17 cellular contexts compared by ENCODE assay signal in genomic region chr12:66733839-66734238, GRCh38. TPM values are rescaled to one million over a fixed set of nuclear protein-coding genes. Genes with fewer than 3 reads are reported as not detected.
"Had no signal": no experiment of that assay in that cellular context is flagged by ENCODE, and none has a peak within 500 bp of the region (broad histone marks: within the 10 kb centered on the region; RNA-seq: fewer than 3 reads in every experiment).

No MANE protein-coding gene starts in this region.

- H3K27ac ChIP-seq: adrenal gland, breast epithelium, esophagus muscularis mucosa, transverse colon had no signal

- H3K4me1 ChIP-seq: adrenal gland, breast epithelium, esophagus muscularis mucosa, transverse colon had no signal

- H3K4me3 ChIP-seq: adrenal gland, breast epithelium, esophagus muscularis mucosa, transverse colon had no signal

- H3K9me3 ChIP-seq: adrenal gland, breast epithelium, esophagus muscularis mucosa, transverse colon had no signal

- ATAC-seq: activated CD4-positive, CD25-positive, alpha-beta regulatory T cell treated with anti-CD3 and anti-CD28 coated beads, Interleukin-2, amount 50 U/mL, for 24 hours; effector memory CD8-positive, alpha-beta T cell; left ventricle myocardium superior; stimulated activated naive B cell treated with anti-CD40 and anti-IgM and Interleukin-4, amounts not matched to agents 10 μg/mL and 1 μg/mL and 100 μg/mL, for 72 hours had no signal

- DNase-seq: activated CD4-positive, alpha-beta T cell treated with anti-CD3 and anti-CD28 coated beads, Interleukin-2, amount 10 ng/mL, durations not matched to agents 7 days and 5 days; activated naive CD4-positive, alpha-beta T cell; activated T-cell treated with anti-CD3 and anti-CD28 coated beads, Interleukin-2, amount 50 U/mL, for 1 hour; adrenal gland; effector memory CD8-positive, alpha-beta T cell; hypothalamus; left ventricle myocardium superior; nephron progenitor cell; retina; stimulated activated CD4-positive, alpha-beta T cell treated with anti-CD3 and anti-CD28 coated beads, Interleukin-2, amount 100 ng/mL, for 48 hours; stimulated activated CD8-positive, alpha-beta memory T cell treated with anti-CD3 and anti-CD28 coated beads, Interleukin-4, amount 100 ng/mL, for 48 hours; stimulated activated naive B cell treated with anti-CD40 and anti-IgM and Interleukin-4, amounts not matched to agents 10 μg/mL and 1 μg/mL and 100 μg/mL, for 72 hours; transverse colon had no signal

- H3K27me3 ChIP-seq: adrenal gland, breast epithelium, esophagus muscularis mucosa, transverse colon had no signal

- H3K36me3 ChIP-seq: adrenal gland, breast epithelium, esophagus muscularis mucosa, transverse colon had no signal

RNA-seq across cellular contexts. Expression of gene GRIP1, which starts 55.0 kb away (rescaled TPM):
- total RNA-seq: T-helper 2 cell treated with Interferon-gamma antibody and Interleukin-4, amounts not matched to agents 100 ng/mL and 5 ng/mL, for 36 hours had no signal
